ENCODE assay signal across 15 cellular contexts in genomic region chr14:91125801-91126200, GRCh38. TPM values are rescaled to one million over a fixed set of nuclear protein-coding genes. Genes with fewer than 3 reads are reported as not detected.
DNase-seq lines count a peak whose midpoint lies in the region; ATAC-seq, FAIRE-seq and TF ChIP-seq lines count a peak whose summit lies in the region.
"Had no signal": no experiment of that assay in that cellular context is flagged by ENCODE, and none has a peak within 500 bp of the region (broad histone marks: within the 10 kb centered on the region; RNA-seq: fewer than 3 reads in every experiment).

No MANE protein-coding gene starts in this region.

- TF ChIP-seq CTCF in parathyroid adenoma (IDR thresholded peaks at IDR 0.05) (no peak), upper lobe of left lung (IDR thresholded peaks at IDR 0.05) (no peak), D721Med (IDR thresholded peaks at IDR 0.05; ENCODE audit: insufficient read depth, missing control alignments) (no peak)

- no peak for DNase-seq in activated naive CD8-positive, alpha-beta T cell treated with anti-CD3 and anti-CD28 coated beads for 36 hours
- DNase-seq in epithelial cell of prostate (ENCODE audit: low read depth, low spot score) = no peak
- no peak for DNase-seq in upper lobe of left lung
- no peak for DNase-seq in putamen (ENCODE audit: low spot score)
- no peak for DNase-seq in D721Med (ENCODE audit: insufficient read length, low spot score)
- DNase-seq in NOMO-1 treated with dmso at 0.1 percent for 144 hours (lab: John Stamatoyannopoulos, UW; ENCODE audit: unreplicated experiment) = no peak
- DNase-seq: activated CD4-positive, alpha-beta memory T cell treated with anti-CD3 and anti-CD28 coated beads, Interleukin-2, amount 10 ng/mL, durations not matched to agents 7 days and 5 days; amniotic stem cell; MG63; NCI-H187; SK-N-SH had no signal

- no peak for FAIRE-seq in D721Med (lab: Jason Lieb, UNC)
- FAIRE-seq: GM12892 had no signal

- H3K27me3 ChIP-seq in parathyroid adenoma (ENCODE audit: control insufficient read depth, insufficient read depth, low read length) (no peaks in the 10 kb centered on the region), upper lobe of left lung (no peaks in the 10 kb centered on the region)
- H3K27me3 ChIP-seq: MG63 had no signal

- ATAC-seq in upper lobe of left lung (ENCODE audit: low FRiP score in 2 of 2) = no peak

- H3K9me3 Mint-ChIP-seq in activated naive CD8-positive, alpha-beta T cell (ENCODE audit: low read depth) = no peaks in the 10 kb centered on the region
- H3K9me3 Mint-ChIP-seq in activated naive CD8-positive, alpha-beta T cell treated with anti-CD3 and anti-CD28 coated beads for 36 hours = peaks cover 5% of the 10 kb centered on the region

- peak overlapping the region; percentile 99 for H3K27ac ChIP-seq in epithelial cell of prostate
- H3K27ac ChIP-seq in parathyroid adenoma = peak overlapping the region; percentile 70
- H3K27ac ChIP-seq in upper lobe of left lung = peak overlapping the region in 3 of 4 donors; percentile 35 to 84 (median 40)

- H3K4me3 ChIP-seq in parathyroid adenoma (ENCODE audit: low read depth, low read length) (no peak overlapping the region), upper lobe of left lung (no peak overlapping the region)
- H3K4me3 ChIP-seq: HAP-1, MG63 had no signal

- no peak overlapping the region for H3K4me3 Mint-ChIP-seq in activated naive CD8-positive, alpha-beta T cell
- H3K4me3 Mint-ChIP-seq in activated naive CD8-positive, alpha-beta T cell treated with anti-CD3 and anti-CD28 coated beads for 36 hours = no peak overlapping the region
- H3K4me3 Mint-ChIP-seq: activated CD4-positive, alpha-beta memory T cell treated with anti-CD3 and anti-CD28 coated beads, Interleukin-2, amount 10 ng/mL, durations not matched to agents 7 days and 5 days had no signal

- TF ChIP-seq POLR2A in upper lobe of left lung (IDR thresholded peaks at IDR 0.05) = no peak

- H3K27ac Mint-ChIP-seq in activated naive CD8-positive, alpha-beta T cell = peak overlapping the region; percentile 58
- no peak overlapping the region for H3K27ac Mint-ChIP-seq in activated naive CD8-positive, alpha-beta T cell treated with anti-CD3 and anti-CD28 coated beads for 36 hours

- no peak overlapping the region for H3K4me2 ChIP-seq in parathyroid adenoma (ENCODE audit: low read length)
- H3K4me2 ChIP-seq: SK-N-SH had no signal

- H3K79me2 ChIP-seq in parathyroid adenoma = peaks cover 21% of the 10 kb centered on the region

- H3K9me3 ChIP-seq in parathyroid adenoma (ENCODE audit: control insufficient read depth, low read length) (no peaks in the 10 kb centered on the region), upper lobe of left lung (no peaks in the 10 kb centered on the region)
- H3K9me3 ChIP-seq: HAP-1, MG63, SK-N-SH had no signal

- H3K9ac ChIP-seq in parathyroid adenoma = peak overlapping the region; percentile 9
- H3K9ac ChIP-seq: SK-N-SH had no signal

- TF ChIP-seq EP300 in upper lobe of left lung (IDR thresholded peaks at IDR 0.05) = no peak

- H3K4me1 Mint-ChIP-seq in activated naive CD8-positive, alpha-beta T cell (ENCODE audit: low read depth) = peaks cover 32% of the 10 kb centered on the region
- H3K4me1 Mint-ChIP-seq in activated naive CD8-positive, alpha-beta T cell treated with anti-CD3 and anti-CD28 coated beads for 36 hours = peaks cover 34% of the 10 kb centered on the region

- no peaks in the 10 kb centered on the region for H3K27me3 Mint-ChIP-seq in activated naive CD8-positive, alpha-beta T cell
- H3K27me3 Mint-ChIP-seq in activated naive CD8-positive, alpha-beta T cell treated with anti-CD3 and anti-CD28 coated beads for 36 hours = no peaks in the 10 kb centered on the region
- H3K27me3 Mint-ChIP-seq: activated CD4-positive, alpha-beta memory T cell treated with anti-CD3 and anti-CD28 coated beads, Interleukin-2, amount 10 ng/mL, durations not matched to agents 7 days and 5 days had no signal

- H3K4me1 ChIP-seq in parathyroid adenoma (peaks cover 29% of the 10 kb centered on the region), upper lobe of left lung (peaks cover 6 to 47% (median 23%) of the 10 kb centered on the region in 4 donors)
- H3K4me1 ChIP-seq: HAP-1 had no signal

- peaks cover 26% of the 10 kb centered on the region for H3K36me3 Mint-ChIP-seq in activated naive CD8-positive, alpha-beta T cell
- peaks cover 52% of the 10 kb centered on the region for H3K36me3 Mint-ChIP-seq in activated naive CD8-positive, alpha-beta T cell treated with anti-CD3 and anti-CD28 coated beads for 36 hours

- whole genome bisulfite sequencing in upper lobe of left lung, 2 donors = 70% methylated on average over 4 of the region's 4 CpGs

- H3K36me3 ChIP-seq in parathyroid adenoma (ENCODE audit: control insufficient read depth, insufficient read depth, low read length) (no peaks in the 10 kb centered on the region), upper lobe of left lung (peaks cover 0 to 14% (median 3%) of the 10 kb centered on the region in 4 donors)

- H2AFZ ChIP-seq in parathyroid adenoma = peak overlapping the region; percentile 65

RNA-seq across cellular contexts. Expression of gene DGLUCY, which starts 11.9 kb away (rescaled TPM):
- 10 to 100 TPM; 31.9 to 36.1 TPM for total RNA-seq in activated naive CD8-positive, alpha-beta T cell treated with anti-CD3 and anti-CD28 coated beads for 36 hours
- 100 to 1,000 TPM in 2 of 6 donors, 10 to 100 TPM in 4; 54.7 to 141 (median 80.3) TPM for total RNA-seq in upper lobe of left lung

Comparison
In these comparisons a context has a peak if more than half of its experiments do, and no peak if none do; other contexts are left out.
1. H3K27ac ChIP-seq: peak in every context shown above with its lines; median percentile 99 in epithelial cell of prostate; 70 in parathyroid adenoma; 40 in upper lobe of left lung.